In genomic region chr4:1964443-1964842, GRCh38 we compare ENCODE assay signal across 30 cellular contexts. TPM values are rescaled to one million over a fixed set of nuclear protein-coding genes. Genes with fewer than 3 reads are reported as not detected.
DNase-seq lines count a peak whose midpoint lies in the region; ATAC-seq, FAIRE-seq and TF ChIP-seq lines count a peak whose summit lies in the region.
"Had no signal": no experiment of that assay in that cellular context is flagged by ENCODE, and none has a peak within 500 bp of the region (broad histone marks: within the 10 kb centered on the region; RNA-seq: fewer than 3 reads in every experiment).

No MANE protein-coding gene starts in this region.

- 78 to 90% methylated on average over 6 of the region's 6 CpGs for WGBS in sigmoid colon, 2 donors

- TF ChIP-seq CTCF in sigmoid colon (IDR thresholded peaks at IDR 0.05), result no peak

- H3K4me3 ChIP-seq in iPS-15b (ENCODE audit: low read depth, low read length), result no peak overlapping the region
- H3K4me3 ChIP-seq in sigmoid colon, result no peak overlapping the region

- H3K27me3 ChIP-seq in iPS-15b (ENCODE audit: control insufficient read depth, insufficient read depth, low read length) (no peaks in the 10 kb centered on the region), sigmoid colon (no peaks in the 10 kb centered on the region)
- H3K27me3 ChIP-seq: BE2C had no signal

- ATAC-seq in activated T-cell treated with anti-CD3 and anti-CD28 coated beads, Interleukin-2, amount 50 U/mL, for 72 hours (replicated peaks in 1 of 2), result no peak
- no peak for ATAC-seq in T-helper 17 cell

- peaks cover 5% of the 10 kb centered on the region for H3K4me1 Mint-ChIP-seq in activated T-cell treated with anti-CD3 and anti-CD28 coated beads, Interleukin-2, amount 50 U/mL, for 72 hours (ENCODE audit: low read depth)
- H3K4me1 Mint-ChIP-seq in activated T-cell treated with anti-CD3 and anti-CD28 coated beads, Interleukin-2, amount 50 U/mL, for 24 hours (ENCODE audit: low read depth), result peaks cover 22% of the 10 kb centered on the region
- H3K4me1 Mint-ChIP-seq in T-helper 17 cell, result peaks cover 12% of the 10 kb centered on the region
- H3K4me1 Mint-ChIP-seq: CD14-positive monocyte had no signal

- no peak for DNase-seq in activated T-cell treated with anti-CD3 and anti-CD28 coated beads, Interleukin-2, amount 50 U/mL, for 72 hours
- DNase-seq in activated T-cell treated with anti-CD3 and anti-CD28 coated beads, Interleukin-2, amount 50 U/mL, for 24 hours, result no peak
- DNase-seq in T-helper 17 cell (no peak), sigmoid colon (peak; percentile 13), H54 (ENCODE audit: insufficient read length, low spot score) (no peak), SHP77 treated with DMSO at 0.1 percent for 48 hours (lab: John Stamatoyannopoulos, UW) (no peak)
- DNase-seq in activated CD8-positive, alpha-beta memory T cell treated with anti-CD3 and anti-CD28 coated beads, Interleukin-2, amount 50 U/mL, for 4 hours, result no peak
- DNase-seq: 8988T; ACHN; BE2C; Calu3; DMS79 treated with DMSO at 0.1 percent for 48 hours; GF-D8; H7; KBM-7; MV-4-11; NCI-H1105; NCI-H1436 treated with DMSO at 0.1 percent for 48 hours; NCI-H187 treated with DMSO at 0.1 percent for 48 hours; NCI-H2107; NCI-H446 treated with DMSO at 0.1 percent for 48 hours; NCI-H526; NCI-H82; NK-92 treated with Interleukin-12 subunit alpha and Interleukin-12 subunit beta, amount 100 ng/mL, for 24 hours; Right ventricle myocardium superior; RPMI8226 had no signal

- H3K9me3 ChIP-seq in T-helper 17 cell (ENCODE audit: control insufficient read depth, low read length, poor library complexity, severe bottlenecking) (no peaks in the 10 kb centered on the region), iPS-15b (ENCODE audit: control insufficient read depth, insufficient read depth, low read length) (no peaks in the 10 kb centered on the region), sigmoid colon (no peaks in the 10 kb centered on the region)
- H3K9me3 ChIP-seq: BE2C had no signal

- no peak overlapping the region for H3K27ac ChIP-seq in sigmoid colon

- H3K9me3 Mint-ChIP-seq in activated T-cell treated with anti-CD3 and anti-CD28 coated beads, Interleukin-2, amount 50 U/mL, for 72 hours, result peaks cover 3% of the 10 kb centered on the region in 2 donors
- peaks cover 2% of the 10 kb centered on the region for H3K9me3 Mint-ChIP-seq in activated T-cell treated with anti-CD3 and anti-CD28 coated beads, Interleukin-2, amount 50 U/mL, for 24 hours
- H3K9me3 Mint-ChIP-seq: CD14-positive monocyte; CD8-positive, alpha-beta memory T cell had no signal

- peaks cover 27 to 71% of the 10 kb centered on the region in 2 donors for H3K36me3 Mint-ChIP-seq in activated T-cell treated with anti-CD3 and anti-CD28 coated beads, Interleukin-2, amount 50 U/mL, for 72 hours (ENCODE audit: insufficient read depth in 2 of 2)
- H3K36me3 Mint-ChIP-seq in activated T-cell treated with anti-CD3 and anti-CD28 coated beads, Interleukin-2, amount 50 U/mL, for 24 hours (ENCODE audit: low read depth), result peaks cover 94% of the 10 kb centered on the region
- H3K36me3 Mint-ChIP-seq in T-helper 17 cell (ENCODE audit: low read depth), result peaks cover 22% of the 10 kb centered on the region

- TF ChIP-seq EP300 in sigmoid colon (IDR thresholded peaks at IDR 0.05), result no peak

- H3K27me3 Mint-ChIP-seq in activated T-cell treated with anti-CD3 and anti-CD28 coated beads, Interleukin-2, amount 50 U/mL, for 72 hours (ENCODE audit: low read depth), result no peaks in the 10 kb centered on the region
- H3K27me3 Mint-ChIP-seq in activated T-cell treated with anti-CD3 and anti-CD28 coated beads, Interleukin-2, amount 50 U/mL, for 24 hours, result no peaks in the 10 kb centered on the region
- H3K27me3 Mint-ChIP-seq in T-helper 17 cell, result no peaks in the 10 kb centered on the region
- H3K27me3 Mint-ChIP-seq: CD8-positive, alpha-beta memory T cell had no signal

- intact Hi-C loops in sigmoid colon (cut with DNase I), result no loop called here

- H3K27ac Mint-ChIP-seq in activated T-cell treated with anti-CD3 and anti-CD28 coated beads, Interleukin-2, amount 50 U/mL, for 72 hours, result peak overlapping the region; percentile 62
- no peak overlapping the region for H3K27ac Mint-ChIP-seq in activated T-cell treated with anti-CD3 and anti-CD28 coated beads, Interleukin-2, amount 50 U/mL, for 24 hours
- H3K27ac Mint-ChIP-seq in T-helper 17 cell, result peak overlapping the region; percentile 12
- H3K27ac Mint-ChIP-seq: CD14-positive monocyte had no signal

- H3K9ac ChIP-seq in iPS-15b (ENCODE audit: low read depth, low read length), result peak overlapping the region; percentile 26

- H3K4me3 Mint-ChIP-seq in activated T-cell treated with anti-CD3 and anti-CD28 coated beads, Interleukin-2, amount 50 U/mL, for 72 hours, result no peak overlapping the region
- no peak overlapping the region for H3K4me3 Mint-ChIP-seq in activated T-cell treated with anti-CD3 and anti-CD28 coated beads, Interleukin-2, amount 50 U/mL, for 24 hours
- no peak overlapping the region for H3K4me3 Mint-ChIP-seq in T-helper 17 cell
- H3K4me3 Mint-ChIP-seq: CD14-positive monocyte; CD8-positive, alpha-beta memory T cell had no signal

- no peak for TF ChIP-seq POLR2A in sigmoid colon (IDR thresholded peaks at IDR 0.05)
- TF ChIP-seq POLR2A in H54 (IDR thresholded peaks at IDR 0.05; ENCODE audit: low read depth, low read length), result no peak

- H3K4me1 ChIP-seq in iPS-15b (ENCODE audit: control insufficient read depth, insufficient read depth, low read length), result peaks cover 5% of the 10 kb centered on the region
- H3K4me1 ChIP-seq in sigmoid colon, result no peaks in the 10 kb centered on the region
- H3K4me1 ChIP-seq: BE2C had no signal

- peaks cover 24% of the 10 kb centered on the region for H3K36me3 ChIP-seq in iPS-15b (ENCODE audit: control insufficient read depth, insufficient read depth, low read length)
- peaks cover 0 to 64% (median 18%) of the 10 kb centered on the region in 4 donors for H3K36me3 ChIP-seq in sigmoid colon

- no peak for FAIRE-seq in H54 (lab: Jason Lieb, UNC)
- FAIRE-seq: GM12892 had no signal

RNA-seq across cellular contexts. Expression of gene NELFA, which starts 44.3 kb away (rescaled TPM):
- 10 to 100 TPM; 40.8 to 57.4 TPM for total RNA-seq in activated T-cell treated with anti-CD3 and anti-CD28 coated beads, Interleukin-2, amount 50 U/mL, for 72 hours
- total RNA-seq in T-helper 17 cell, result 10 to 100 TPM; 40.7 to 47.2 TPM
- total RNA-seq in sigmoid colon, result 10 to 100 TPM; 14.3 to 19.3 (median 17.1) TPM
- polyA plus RNA-seq in sigmoid colon, result 10 to 100 TPM; 13.8 to 27.4 (median 15.3) TPM
